In the genomic region with DNA sequence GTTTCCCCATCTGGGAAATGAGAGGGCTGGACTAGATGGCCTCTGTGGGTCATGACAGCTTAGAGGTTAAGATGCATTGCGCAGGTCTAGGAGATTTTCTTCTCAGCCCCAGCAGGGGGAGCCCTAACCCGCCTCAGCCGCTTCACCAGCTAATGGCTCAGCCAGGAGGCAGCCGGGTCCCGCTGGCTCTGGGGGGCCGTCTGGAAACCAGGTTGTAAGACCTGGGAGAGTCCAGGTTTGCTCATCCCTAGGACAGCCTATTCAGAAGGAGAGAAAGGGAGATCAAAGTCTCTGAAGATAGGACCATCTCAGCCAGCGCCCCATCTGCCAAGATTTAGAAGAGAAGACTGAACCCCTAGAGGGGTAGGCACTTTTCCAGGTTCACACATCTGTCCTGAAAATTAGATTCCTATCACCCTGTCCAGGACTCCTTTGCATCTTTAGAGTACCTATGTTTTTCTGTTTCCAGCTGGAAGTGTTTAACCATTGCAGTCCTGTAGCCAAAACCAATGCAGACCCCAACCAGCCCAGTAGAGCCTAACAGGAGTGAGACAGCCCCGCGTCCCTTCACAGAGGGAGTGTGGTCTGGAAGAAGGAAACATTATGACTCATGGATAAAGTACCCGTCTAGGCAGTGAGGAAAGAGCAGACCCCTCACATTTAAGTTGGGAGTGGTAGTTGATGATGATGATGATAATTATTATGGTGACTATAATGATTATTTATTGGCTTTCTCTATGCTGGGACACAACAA, we compare ENCODE assay signal across 8 cellular contexts. TPM values are rescaled to one million over a fixed set of nuclear protein-coding genes. Genes with fewer than 3 reads are reported as not detected.
DNase-seq lines count a peak whose midpoint lies in the region; ATAC-seq, FAIRE-seq and TF ChIP-seq lines count a peak whose summit lies in the region.

No MANE protein-coding gene starts in this region.

- H4K20me1 ChIP-seq in Loucy (ENCODE audit: insufficient read depth, low read length, poor library complexity, severe bottlenecking): no peaks in the 10 kb centered on the region

- H3K79me2 ChIP-seq in Loucy (ENCODE audit: insufficient read depth, low read length): no peaks in the 10 kb centered on the region

- H3K4me2 ChIP-seq in Loucy (ENCODE audit: low read depth, low read length, poor library complexity, severe bottlenecking): no peak overlapping the region

- 0 out of 2 replicates have a peak overlapping the region, but pooled peaks have one; percentile 11 for H2AFZ ChIP-seq in Loucy (ENCODE audit: low read length)

- FAIRE-seq in pancreas (lab: Jason Lieb, UNC): no peak

- 23 to 28% methylated on average over 10 of the region's 10 CpGs for WGBS in pancreas, 2 donors
- 16 to 20% methylated on average over 10 of the region's 10 CpGs for WGBS in tibial nerve, 2 donors

- DNase-seq in GF-D8 (lab: John Stamatoyannopoulos, UW) (peak; percentile 2), H4 (ENCODE audit: low spot score) (peak; percentile 50), SJSA1 (ENCODE audit: low read depth in 1 of 2, low spot score in 2 of 2) (peak; percentile 88 to 92), activated gamma-delta T cell (lab: John Stamatoyannopoulos, UW) (peak; percentile 15), globus pallidus (ENCODE audit: low spot score) (peak; percentile 84), pancreas (peak; percentile 54 to 90 (median 76)), tibial nerve (ENCODE audit: low spot score in 2 of 2) (peak; percentile 32 to 56)

- intact Hi-C loops in pancreas (cut with DNase I): loop anchor here in 2 of 3 donors (5.0 kb wide), 1 partner anchor 83 kb away; no protein-coding TSS in a partner anchor

- H3F3A ChIP-seq in Loucy (ENCODE audit: low read depth): no peaks in the 10 kb centered on the region

- H3K9me3 ChIP-seq in Loucy (ENCODE audit: insufficient read depth, low read depth, low read length) (no peaks in the 10 kb centered on the region), SJSA1 (replicated peaks) (no peaks in the 10 kb centered on the region), pancreas (no peaks in the 10 kb centered on the region), tibial nerve (no peaks in the 10 kb centered on the region)

- H3K36me3 ChIP-seq in Loucy (ENCODE audit: insufficient read depth, low read length) (no peaks in the 10 kb centered on the region), SJSA1 (peaks cover 39% of the 10 kb centered on the region), pancreas (no peaks in the 10 kb centered on the region), tibial nerve (peaks cover 0 to 29% (median 0%) of the 10 kb centered on the region in 3 donors)

- H3K4me1 ChIP-seq in Loucy (ENCODE audit: insufficient read depth, low read length, poor library complexity, severe bottlenecking) (no peaks in the 10 kb centered on the region), SJSA1 (replicated peaks) (peaks cover 48% of the 10 kb centered on the region), pancreas (no peaks in the 10 kb centered on the region), tibial nerve (peaks cover 0 to 52% (median 15%) of the 10 kb centered on the region in 4 donors)

- H3K9ac ChIP-seq in Loucy (ENCODE audit: low read depth, low read length, poor library complexity, severe bottlenecking): no peak overlapping the region

- H3K4me3 ChIP-seq in Loucy (ENCODE audit: low read length, poor library complexity, severe bottlenecking): no peak overlapping the region
- H3K4me3 ChIP-seq in SJSA1: no peak overlapping the region
- no peak overlapping the region for H3K4me3 ChIP-seq in pancreas
- H3K4me3 ChIP-seq in tibial nerve: no peak overlapping the region

- peak in 1 of 2 donors; percentile 27 for TF ChIP-seq EP300 in tibial nerve (IDR thresholded peaks at IDR 0.05)

- TF ChIP-seq CTCF in Loucy (conservative IDR thresholded peaks at IDR 0.05; ENCODE audit: low read length) (peak; percentile 86), pancreas (IDR thresholded peaks at IDR 0.05) (peak; percentile 66 to 76 (median 68)), tibial nerve (IDR thresholded peaks at IDR 0.05) (peak; percentile 81 to 97 (median 88))

- no peak for TF ChIP-seq POLR2A in tibial nerve (IDR thresholded peaks at IDR 0.05)

- H3K27ac ChIP-seq in SJSA1 (peak overlapping the region; percentile 53), pancreas (peak overlapping the region in 1 of 4 donors; percentile 11), tibial nerve (peak overlapping the region in 2 of 4 donors; percentile 34 to 72)

- ATAC-seq in pancreas: peak; percentile 87 to 96 (median 94)

- H3K27me3 ChIP-seq in Loucy (ENCODE audit: insufficient read depth, low read length, poor library complexity, severe bottlenecking) (no peaks in the 10 kb centered on the region), SJSA1 (replicated peaks) (no peaks in the 10 kb centered on the region), pancreas (peaks cover 0 to 6% (median 0%) of the 10 kb centered on the region in 4 donors), tibial nerve (no peaks in the 10 kb centered on the region)

- H3K9me2 ChIP-seq in Loucy (replicated peaks; ENCODE audit: low read depth, low read length): no peaks in the 10 kb centered on the region

RNA-seq across cellular contexts. Expression of a gene that starts 27.5 kb away (rescaled TPM):
- total RNA-seq in H4 (2014; rRNA removed; shearing (Covaris generic)): 319 and 472 TPM in 2 replicates
- total RNA-seq in SJSA1 (2014; rRNA removed; shearing (Covaris generic)): 2,833 and 2,882 TPM in 2 replicates
- 100 to 1,000 TPM in 3 of 6 donors, 10 to 100 TPM in 3; 35.5 to 608 (median 86.6) TPM for total RNA-seq in pancreas
- polyA plus RNA-seq in pancreas: 10 to 100 TPM; 27.2 to 57.1 TPM
- 1,000 to 10,000 TPM in 3 of 4 donors, 100 to 1,000 TPM in 1; 918 to 2,129 (median 1,501) TPM for total RNA-seq in tibial nerve

Comparison
In these comparisons a context has a peak if more than half of its experiments do, and no peak if none do; other contexts are left out.
1. DNase-seq: peak in every context shown above with its lines; median percentile 90 in SJSA1; 84 in globus pallidus; 76 in pancreas; 50 in H4; 44 in tibial nerve; 15 in activated gamma-delta T cell; 2 in GF-D8.